Comparison of ENCODE assay signal across 20 cellular contexts in the genomic region with DNA sequence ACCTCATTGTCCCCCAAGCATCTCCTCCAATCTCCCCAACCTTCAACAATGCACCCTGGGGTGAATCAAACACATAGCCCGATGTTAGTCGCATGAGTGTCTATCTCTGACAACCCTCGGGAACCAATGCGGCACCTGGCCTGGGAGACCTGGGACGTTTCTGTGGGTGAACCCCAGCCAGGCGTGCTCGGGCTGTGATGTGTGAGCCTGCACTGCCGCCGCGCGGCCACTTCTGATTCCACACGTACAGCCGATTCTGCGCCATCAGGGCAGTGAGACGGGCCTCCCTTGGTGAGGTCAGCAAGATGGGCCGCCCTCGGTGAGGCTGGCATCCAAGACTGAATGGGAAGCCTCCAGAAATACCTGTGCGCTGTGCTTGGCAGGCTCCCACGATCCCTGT. TPM values are rescaled to one million over a fixed set of nuclear protein-coding genes. Genes with fewer than 3 reads are reported as not detected.
A peak's percentile ranks its signal among the peaks of the same experiment; 100 is the strongest.
DNase-seq lines count a peak whose midpoint lies in the region; ATAC-seq and TF ChIP-seq lines count a peak whose summit lies in the region.
"Had no signal": no experiment of that assay in that cellular context is flagged by ENCODE, and none has a peak within 500 bp of the region (broad histone marks: within the 10 kb centered on the region; RNA-seq: fewer than 3 reads in every experiment).

No MANE protein-coding gene starts in this region.

- TF ChIP-seq CTCF in PC-3 (conservative IDR thresholded peaks at IDR 0.05; ENCODE audit: low read depth, low read length) (no peak), stomach (IDR thresholded peaks at IDR 0.05) (no peak)

- no peak for TF ChIP-seq EP300 in stomach (IDR thresholded peaks at IDR 0.05)

- H3K9me3 Mint-ChIP-seq in activated T-cell treated with anti-CD3 and anti-CD28 coated beads, Interleukin-2, amount 50 U/mL, for 4 hours, result no peaks in the 10 kb centered on the region
- H3K9me3 Mint-ChIP-seq: activated naive CD4-positive, alpha-beta T cell treated with anti-CD3 and anti-CD28 coated beads, Interleukin-2, amount 50 U/mL, for 24 hours; activated T-cell treated with anti-CD3 and anti-CD28 coated beads, Interleukin-2, amount 50 U/mL, for 24 hours had no signal

- no peaks in the 10 kb centered on the region for H3K9me2 ChIP-seq in PC-3 (replicated peaks; ENCODE audit: low read length)

- H3K27ac ChIP-seq in PC-3 (ENCODE audit: low read length) (no peak overlapping the region), stomach (no peak overlapping the region)
- H3K27ac ChIP-seq: brain microvascular endothelial cell, coronary artery, heart left ventricle, testis had no signal

- H3K4me3 ChIP-seq in PC-3 (ENCODE audit: low read length), result no peak overlapping the region
- H3K4me3 ChIP-seq in stomach, result no peak overlapping the region
- H3K4me3 ChIP-seq: coronary artery, heart left ventricle, testis had no signal

- H3K36me3 ChIP-seq in PC-3 (ENCODE audit: low read depth, low read length) (no peaks in the 10 kb centered on the region), stomach (no peaks in the 10 kb centered on the region)
- H3K36me3 ChIP-seq: brain microvascular endothelial cell, heart left ventricle had no signal

- no TSS peak for BruUV-seq in PC-3 (replicated peaks; lab: Mats Ljungman, UMichigan)

- H3F3A ChIP-seq in PC-3 (ENCODE audit: low read length, unreplicated experiment), result no peaks in the 10 kb centered on the region

- H3K4me1 ChIP-seq in PC-3 (ENCODE audit: insufficient read depth, low read length) (no peaks in the 10 kb centered on the region), stomach (no peaks in the 10 kb centered on the region)
- H3K4me1 ChIP-seq: heart left ventricle, testis had no signal

- POLR2A ChIA-PET in PC-3 (lab: Charles Lee; ENCODE audit: unreplicated experiment), result no interaction called here

- DNase-seq in activated T-cell treated with anti-CD3 and anti-CD28 coated beads, Interleukin-2, amount 50 U/mL, for 4 hours, result no peak
- no peak for DNase-seq in activated T-cell treated with anti-CD3 and anti-CD28 coated beads, Interleukin-2, amount 50 U/mL, for 1 hour
- DNase-seq in PC-3 (no peak), sciatic nerve (ENCODE audit: low spot score) (no peak), stomach (no peak), NCI-H446 (lab: John Stamatoyannopoulos, UW) (no peak), AG08396 (ENCODE audit: low spot score) (no peak)
- DNase-seq: activated CD4-positive, alpha-beta T cell treated with anti-CD3 and anti-CD28 coated beads, Interleukin-2, amount 50 U/mL, for 48 hours; activated T-cell treated with anti-CD3 and anti-CD28 coated beads, Interleukin-2, amount 50 U/mL, for 24 hours; brain microvascular endothelial cell; C1 segment of cervical spinal cord; heart left ventricle; NCI-H1436 treated with DMSO at 0.1 percent for 48 hours; NCI-H69; right cardiac atrium; testis had no signal

- no CpG with 5 or more reads among the region's 19 CpGs for WGBS in stomach, 5 donors

- H3K4me3 Mint-ChIP-seq in activated T-cell treated with anti-CD3 and anti-CD28 coated beads, Interleukin-2, amount 50 U/mL, for 4 hours, result no peak overlapping the region
- H3K4me3 Mint-ChIP-seq: activated naive CD4-positive, alpha-beta T cell treated with anti-CD3 and anti-CD28 coated beads, Interleukin-2, amount 50 U/mL, for 24 hours; activated T-cell treated with anti-CD3 and anti-CD28 coated beads, Interleukin-2, amount 50 U/mL, for 24 hours had no signal

- H3K27me3 ChIP-seq in PC-3 (ENCODE audit: low read length) (no peaks in the 10 kb centered on the region), stomach (no peaks in the 10 kb centered on the region)
- H3K27me3 ChIP-seq: brain microvascular endothelial cell, heart left ventricle, testis had no signal

- CTCF ChIA-PET in PC-3 (lab: Charles Lee), result no interaction called here

- TF ChIP-seq POLR2A in stomach (IDR thresholded peaks at IDR 0.05), result no peak

- H3K9ac ChIP-seq in PC-3 (ENCODE audit: low read length), result no peak overlapping the region

- H4K20me1 ChIP-seq in PC-3 (ENCODE audit: low read length), result no peaks in the 10 kb centered on the region

- intact Hi-C loops in PC-3 (cut with micrococcal nuclease), result no loop called here
- intact Hi-C loops in sciatic nerve (cut with DNase I), result no loop called here
- intact Hi-C loops in stomach (cut with DNase I; ENCODE audit: low total_unique reads), result no loop called here

- H3K9me3 ChIP-seq in PC-3 (ENCODE audit: low read length) (no peaks in the 10 kb centered on the region), stomach (no peaks in the 10 kb centered on the region)
- H3K9me3 ChIP-seq: heart left ventricle, testis had no signal

- H3K4me2 ChIP-seq in PC-3 (ENCODE audit: low read length), result no peak overlapping the region

- peak; percentile 54 to 72 for ATAC-seq in activated T-cell treated with anti-CD3 and anti-CD28 coated beads, Interleukin-2, amount 50 U/mL, for 4 hours
- ATAC-seq in PC-3 (peak; percentile 37), esophagus mucosa (peak; percentile 42), sciatic nerve (peak; percentile 58)

- H3K4me1 Mint-ChIP-seq in activated T-cell treated with anti-CD3 and anti-CD28 coated beads, Interleukin-2, amount 50 U/mL, for 4 hours (ENCODE audit: low read depth), result no peaks in the 10 kb centered on the region
- H3K4me1 Mint-ChIP-seq: activated naive CD4-positive, alpha-beta T cell treated with anti-CD3 and anti-CD28 coated beads, Interleukin-2, amount 50 U/mL, for 24 hours had no signal

- H3K36me3 Mint-ChIP-seq in activated T-cell treated with anti-CD3 and anti-CD28 coated beads, Interleukin-2, amount 50 U/mL, for 4 hours (ENCODE audit: insufficient read depth), result no peaks in the 10 kb centered on the region
- H3K36me3 Mint-ChIP-seq: activated naive CD4-positive, alpha-beta T cell treated with anti-CD3 and anti-CD28 coated beads, Interleukin-2, amount 50 U/mL, for 24 hours had no signal

- no peak overlapping the region for H2AFZ ChIP-seq in PC-3 (ENCODE audit: low read length)

- H3K79me2 ChIP-seq in PC-3 (ENCODE audit: low read length), result no peaks in the 10 kb centered on the region

- H3K27me3 Mint-ChIP-seq in activated T-cell treated with anti-CD3 and anti-CD28 coated beads, Interleukin-2, amount 50 U/mL, for 4 hours (ENCODE audit: low read depth), result no peaks in the 10 kb centered on the region
- H3K27me3 Mint-ChIP-seq: activated naive CD4-positive, alpha-beta T cell treated with anti-CD3 and anti-CD28 coated beads, Interleukin-2, amount 50 U/mL, for 24 hours; activated T-cell treated with anti-CD3 and anti-CD28 coated beads, Interleukin-2, amount 50 U/mL, for 24 hours had no signal

RNA-seq across cellular contexts. Expression of a gene that starts 5.2 kb away (rescaled TPM):
- 1 to 10 TPM in 1 of 3 donors, under 1 TPM in 2; 0.54 to 1.5 (median 0.79) TPM for total RNA-seq in activated T-cell treated with anti-CD3 and anti-CD28 coated beads, Interleukin-2, amount 50 U/mL, for 4 hours
- total RNA-seq in PC-3 (2014; rRNA removed), result not detected in 2 replicates
- total RNA-seq in esophagus mucosa, result 6.5 TPM
- 1,096 TPM for total RNA-seq in sciatic nerve
- total RNA-seq in stomach, result 1,000 to 10,000 TPM in 1 of 5 donors, 100 to 1,000 TPM in 1, 10 to 100 TPM in 3; 33.3 to 2,215 (median 50.9) TPM
- 100 to 1,000 TPM in 1 of 3 donors, 10 to 100 TPM in 2; 46.6 to 217 (median 58.0) TPM for polyA plus RNA-seq in stomach
- total RNA-seq: T-helper 1 cell treated with Interleukin-12 subunit alpha and Interleukin-12 subunit beta and Interleukin-4 antibody, amounts not matched to agents 30 ng/mL and 1 ng/mL, for 36 hours had no signal

RNA-seq across cellular contexts. Expression of a gene that starts 55.7 kb away (rescaled TPM):
- 100 to 1,000 TPM; 100 to 220 (median 201) TPM for total RNA-seq in activated T-cell treated with anti-CD3 and anti-CD28 coated beads, Interleukin-2, amount 50 U/mL, for 4 hours
- total RNA-seq in PC-3 (2014; rRNA removed), result 232 and 299 TPM in 2 replicates
- total RNA-seq in esophagus mucosa, result 44.4 TPM
- 39.5 TPM for total RNA-seq in sciatic nerve
- total RNA-seq in stomach, result 100 to 1,000 TPM in 2 of 5 donors, 10 to 100 TPM in 3; 14.0 to 281 (median 73.8) TPM
- polyA plus RNA-seq in stomach, result 100 to 1,000 TPM; 114 to 317 (median 231) TPM
